Comparison of ENCODE assay signal across 25 cellular contexts in the genomic region with DNA sequence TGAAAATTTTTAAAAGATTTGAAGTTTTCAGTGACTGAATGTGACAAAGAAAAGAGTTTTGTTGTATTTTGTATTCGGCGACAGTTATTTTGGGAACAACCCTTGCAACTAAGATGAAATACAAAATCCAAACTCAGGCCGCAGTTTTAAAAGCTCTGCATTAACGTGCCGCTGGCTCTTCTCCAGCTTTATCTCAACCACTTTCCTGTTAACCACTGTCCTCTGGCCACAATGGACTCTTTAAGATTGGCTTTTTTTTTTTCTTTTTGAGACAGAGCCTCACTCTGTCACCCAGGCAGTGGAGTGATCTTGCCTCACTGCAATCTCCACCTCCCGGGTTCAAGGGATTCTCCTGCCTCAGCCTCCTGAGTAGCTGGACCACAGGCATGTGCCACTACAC.
"Had no signal": no experiment of that assay in that cellular context is flagged by ENCODE, and none has a peak within 500 bp of the region (broad histone marks: within the 10 kb centered on the region; RNA-seq: fewer than 3 reads in every experiment).

No MANE protein-coding gene starts in this region.

- H3K36me3 Mint-ChIP-seq: activated naive CD4-positive, alpha-beta T cell treated with anti-CD3 and anti-CD28 coated beads, Interleukin-2, amount 50 U/mL, for 24 hours; activated naive CD8-positive, alpha-beta T cell treated with anti-CD3 and anti-CD28 coated beads, Interleukin-2, amount 10 ng/mL, durations not matched to agents 7 days and 5 days had no signal

- H3K4me1 Mint-ChIP-seq: activated CD4-positive, alpha-beta T cell treated with anti-CD3 and anti-CD28 coated beads, Interleukin-2, amount 10 ng/mL, durations not matched to agents 24 days and 14 days; activated naive CD4-positive, alpha-beta T cell treated with anti-CD3 and anti-CD28 coated beads, Interleukin-2, amount 50 U/mL, for 24 hours; activated naive CD8-positive, alpha-beta T cell treated with anti-CD3 and anti-CD28 coated beads, Interleukin-2, amount 10 ng/mL, durations not matched to agents 7 days and 5 days; central memory CD8-positive, alpha-beta T cell had no signal

- H3K4me3 Mint-ChIP-seq: activated CD4-positive, alpha-beta T cell treated with anti-CD3 and anti-CD28 coated beads, Interleukin-2, amount 10 ng/mL, durations not matched to agents 24 days and 14 days; activated CD8-positive, alpha-beta T cell treated with anti-CD3 and anti-CD28 coated beads, Interleukin-2, amount 10 ng/mL, durations not matched to agents 7 days and 5 days; activated naive CD4-positive, alpha-beta T cell treated with anti-CD3 and anti-CD28 coated beads, Interleukin-2, amount 50 U/mL, for 24 hours; activated naive CD8-positive, alpha-beta T cell treated with anti-CD3 and anti-CD28 coated beads, Interleukin-2, amount 10 ng/mL, durations not matched to agents 7 days and 5 days; activated T-cell treated with anti-CD3 and anti-CD28 coated beads, Interleukin-2, amount 50 U/mL, for 24 hours; central memory CD8-positive, alpha-beta T cell; T-helper 1 cell treated with Interleukin-12 subunit alpha and Interleukin-12 subunit beta and Interleukin-4 antibody, amounts not matched to agents 30 μg/mL and 1 μg/mL, for 36 hours; T-helper 2 cell treated with Interferon-gamma antibody and Interleukin-4, amounts not matched to agents 5 μg/mL and 100 μg/mL, for 36 hours had no signal

- H3K27me3 Mint-ChIP-seq: activated CD4-positive, alpha-beta T cell treated with anti-CD3 and anti-CD28 coated beads, Interleukin-2, amount 10 ng/mL, durations not matched to agents 24 days and 14 days; activated T-cell treated with anti-CD3 and anti-CD28 coated beads, Interleukin-2, amount 50 U/mL, for 24 hours had no signal

- DNase-seq: activated CD4-positive, alpha-beta T cell treated with anti-CD3 and anti-CD28 coated beads, Interleukin-2, amount 10 ng/mL, durations not matched to agents 24 days and 14 days; activated CD4-positive, alpha-beta T cell treated with anti-CD3 and anti-CD28 coated beads, Interleukin-2, amount 50 U/mL, for 4 hours; activated CD8-positive, alpha-beta T cell treated with anti-CD3 and anti-CD28 coated beads, Interleukin-2, amount 10 ng/mL, durations not matched to agents 7 days and 5 days; activated gamma-delta T cell; activated naive CD4-positive, alpha-beta T cell treated with Interleukin-2 at 50 U/mL for 16 hours; activated naive CD8-positive, alpha-beta T cell treated with anti-CD3 and anti-CD28 coated beads, Interleukin-2, amount 10 ng/mL, durations not matched to agents 7 days and 5 days; activated T-cell treated with anti-CD3 and anti-CD28 coated beads, Interleukin-2, amount 50 U/mL, for 24 hours; MM.1S; MV-4-11; NCI-H1092; NCI-H1436 treated with DMSO at 0.1 percent for 48 hours; NCI-H1694 treated with DMSO at 0.1 percent for 48 hours; NCI-H2029; NCI-H345; NCI-H524 treated with DMSO at 0.1 percent for 48 hours; NK-92 treated with Interleukin-12 subunit alpha and Interleukin-12 subunit beta, amount 100 ng/mL, for 24 hours; SHP77; SJCRH30; SK-N-SH; WERI-Rb-1 had no signal

- H3K9me3 Mint-ChIP-seq: activated CD4-positive, alpha-beta T cell treated with anti-CD3 and anti-CD28 coated beads, Interleukin-2, amount 10 ng/mL, durations not matched to agents 24 days and 14 days; activated naive CD4-positive, alpha-beta T cell treated with anti-CD3 and anti-CD28 coated beads, Interleukin-2, amount 50 U/mL, for 24 hours; activated naive CD8-positive, alpha-beta T cell treated with anti-CD3 and anti-CD28 coated beads, Interleukin-2, amount 10 ng/mL, durations not matched to agents 7 days and 5 days; activated T-cell treated with anti-CD3 and anti-CD28 coated beads, Interleukin-2, amount 50 U/mL, for 24 hours; activated T-helper 2 cell treated with anti-CD3 and anti-CD28 coated beads, Interferon-gamma antibody, Interleukin-2, Interleukin-4, amounts not matched to agents 10 μg/mL and 5 μg/mL and 100 μg/mL, durations not matched to agents 14 hours and 24 hours and 36 hours; central memory CD8-positive, alpha-beta T cell; T-helper 1 cell treated with Interleukin-12 subunit alpha and Interleukin-12 subunit beta and Interleukin-4 antibody, amounts not matched to agents 30 μg/mL and 1 μg/mL, for 36 hours; T-helper 2 cell treated with Interferon-gamma antibody and Interleukin-4, amounts not matched to agents 5 μg/mL and 100 μg/mL, for 36 hours had no signal

- ATAC-seq: activated CD8-positive, alpha-beta T cell treated with anti-CD3 and anti-CD28 coated beads, Interleukin-2, amount 10 ng/mL, durations not matched to agents 7 days and 5 days had no signal

- H3K27ac Mint-ChIP-seq: activated CD4-positive, alpha-beta T cell treated with anti-CD3 and anti-CD28 coated beads, Interleukin-2, amount 10 ng/mL, durations not matched to agents 24 days and 14 days; activated CD8-positive, alpha-beta T cell treated with anti-CD3 and anti-CD28 coated beads, Interleukin-2, amount 10 ng/mL, durations not matched to agents 7 days and 5 days; activated naive CD4-positive, alpha-beta T cell treated with anti-CD3 and anti-CD28 coated beads, Interleukin-2, amount 50 U/mL, for 24 hours; activated naive CD8-positive, alpha-beta T cell treated with anti-CD3 and anti-CD28 coated beads, Interleukin-2, amount 10 ng/mL, durations not matched to agents 7 days and 5 days; activated T-cell treated with anti-CD3 and anti-CD28 coated beads, Interleukin-2, amount 50 U/mL, for 24 hours; activated T-helper 2 cell treated with anti-CD3 and anti-CD28 coated beads, Interferon-gamma antibody, Interleukin-2, Interleukin-4, amounts not matched to agents 10 μg/mL and 5 μg/mL and 100 μg/mL, durations not matched to agents 14 hours and 24 hours and 36 hours; T-helper 1 cell treated with Interleukin-12 subunit alpha and Interleukin-12 subunit beta and Interleukin-4 antibody, amounts not matched to agents 30 μg/mL and 1 μg/mL, for 36 hours; T-helper 2 cell treated with Interferon-gamma antibody and Interleukin-4, amounts not matched to agents 5 μg/mL and 100 μg/mL, for 36 hours had no signal
